ENCODE assay signal across 9 cellular contexts in the genomic region with DNA sequence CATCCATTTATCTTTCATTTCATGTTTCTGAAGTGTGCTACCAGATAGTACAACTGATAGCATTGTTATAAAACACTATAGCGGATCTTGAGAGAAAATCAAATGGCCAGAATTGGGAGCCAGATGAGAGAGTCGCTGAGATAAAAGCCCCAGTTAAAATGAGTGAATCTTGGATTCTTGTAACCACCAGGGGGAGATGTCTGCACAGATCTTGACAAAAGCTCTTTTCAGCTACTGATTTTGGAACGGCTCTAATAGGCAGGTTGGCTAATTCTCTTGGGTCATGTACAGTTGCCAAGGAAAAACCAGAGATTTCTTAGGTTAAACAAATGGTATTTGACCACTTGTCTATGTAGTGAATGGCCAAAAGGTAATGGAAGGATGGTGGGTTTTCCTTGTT. TPM values are rescaled to one million over a fixed set of nuclear protein-coding genes. Genes with fewer than 3 reads are reported as not detected.
A peak's percentile ranks its signal among the peaks of the same experiment; 100 is the strongest.
DNase-seq lines count a peak whose midpoint lies in the region; ATAC-seq, FAIRE-seq and TF ChIP-seq lines count a peak whose summit lies in the region.
"Had no signal": no experiment of that assay in that cellular context is flagged by ENCODE, and none has a peak within 500 bp of the region (broad histone marks: within the 10 kb centered on the region; RNA-seq: fewer than 3 reads in every experiment).

No MANE protein-coding gene starts in this region.

- H3K27me3 Mint-ChIP-seq in CD4-positive, alpha-beta memory T cell: no peaks in the 10 kb centered on the region

- in situ Hi-C loops in GM13977 (cut with MboI; ENCODE audit: low pct_unique_long_range_greater_than_20kb, low sequenced_read_pairs, unreplicated experiment): no loop called here
- in situ Hi-C loops in GM12878 (cut with MboI): loop anchor here (5.0 kb wide), 1 partner anchor 41 kb away; no protein-coding TSS in a partner anchor

- CTCF ChIA-PET in CD4-positive, alpha-beta memory T cell (lab: Charles Lee; ENCODE audit: partially characterized antibody): interaction anchor here (0.8 to 10.3 kb wide), 12 partner anchors 10 to 181 kb away, joined by 3 to 148 read pairs (median 4); no protein-coding TSS in a partner anchor
- CTCF ChIA-PET in GM12878 (lab: Yijun Ruan, JAX): interaction anchor here (0.6 to 8.5 kb wide), 27 partner anchors 9 to 727 kb away, joined by 3 to 239 read pairs (median 4); no protein-coding TSS in a partner anchor

- SMC1A ChIA-PET in GM12878 (lab: Charles Lee; ENCODE audit: uncharacterized antibody, unreplicated experiment): interaction anchor here (0.6 to 8.7 kb wide), 23 partner anchors 10 to 196 kb away, joined by 3 to 154 read pairs (median 4); no protein-coding TSS in a partner anchor

- no peaks in the 10 kb centered on the region for H3K4me1 ChIP-seq in CD4-positive, alpha-beta memory T cell (ENCODE audit: insufficient read depth, low read length)
- no peaks in the 10 kb centered on the region for H3K4me1 ChIP-seq in GM12878 (ENCODE audit: control insufficient read depth, insufficient read depth, low read length)
- no peaks in the 10 kb centered on the region for H3K4me1 ChIP-seq in smooth muscle cell (ENCODE audit: low read depth)

- H3K4me3 ChIP-seq in CD4-positive, alpha-beta memory T cell (ENCODE audit: low read length in 2 of 2): no peak overlapping the region
- no peak overlapping the region for H3K4me3 ChIP-seq in GM12878
- no peak overlapping the region for H3K4me3 ChIP-seq in smooth muscle cell

- RAD21 ChIA-PET in GM12878 (lab: Charles Lee; ENCODE audit: unreplicated experiment): interaction anchor here (0.9 to 12.9 kb wide), 10 partner anchors 10 to 250 kb away, joined by 3 to 166 read pairs (median 4); no protein-coding TSS in a partner anchor

- TF ChIP-seq EP300 in GM12878 (IDR thresholded peaks at IDR 0.05; ENCODE audit: borderline replicate concordance in 1 of 2, control insufficient read depth in 1 of 2, low read depth in 2 of 2, low read length in 2 of 2): no peak

- POLR2A ChIA-PET in CD4-positive, alpha-beta memory T cell (lab: Charles Lee; ENCODE audit: partially characterized antibody): interaction anchor here (1.0 to 2.3 kb wide), 3 partner anchors 138 to 198 kb away, joined by 3 to 8 read pairs (median 5); a partner anchor contains a TSS
- POLR2A ChIA-PET in GM12878 (lab: Charles Lee): interaction anchor here (1.1 kb wide), 1 partner anchor 173 kb away, joined by 3 read pairs; no protein-coding TSS in a partner anchor

- H3K36me3 ChIP-seq in CD4-positive, alpha-beta memory T cell (ENCODE audit: insufficient read depth, low read length): peaks cover 27% of the 10 kb centered on the region
- H3K36me3 ChIP-seq in GM12878 (ENCODE audit: control insufficient read depth in 2 of 2, insufficient read depth in 2 of 2, low read length in 1 of 2) (0 out of 4 replicates have a peak, but pooled peaks cover 0 to 3% of the 10 kb centered on the region in 2 experiments), smooth muscle cell (ENCODE audit: low read depth) (no peaks in the 10 kb centered on the region)

- ATAC-seq in GM12878 (peak; percentile 89), GM18858 (IDR thresholded peaks at IDR 0.05; ENCODE audit: unreplicated experiment) (no peak)

- H3F3A ChIP-seq in smooth muscle cell (ENCODE audit: low read depth): no peaks in the 10 kb centered on the region

- H3K27ac Mint-ChIP-seq in CD4-positive, alpha-beta memory T cell: peak overlapping the region in 5 of 7 donors; percentile 23 to 59 (median 31)
- H3K27ac Mint-ChIP-seq: T-helper 1 cell treated with Interleukin-12 subunit alpha and Interleukin-12 subunit beta and Interleukin-4 antibody, amounts not matched to agents 30 μg/mL and 1 μg/mL, for 36 hours had no signal

- peaks cover 0 to 17% (median 5%) of the 10 kb centered on the region in 4 donors for H3K4me1 Mint-ChIP-seq in CD4-positive, alpha-beta memory T cell

- no peaks in the 10 kb centered on the region for H3K9me3 ChIP-seq in CD4-positive, alpha-beta memory T cell (ENCODE audit: control insufficient read depth in 1 of 2, low read length in 2 of 2)
- H3K9me3 ChIP-seq in GM12878 (replicated peaks; ENCODE audit: control insufficient read depth, insufficient read depth, low read length) (no peaks in the 10 kb centered on the region), smooth muscle cell (replicated peaks; ENCODE audit: low read depth) (no peaks in the 10 kb centered on the region)

- intact Hi-C loops in CD4-positive, alpha-beta memory T cell (cut with micrococcal nuclease): loop anchor here (1.0 to 10.0 kb wide), 5 partner anchors 40 to 477 kb away; a partner anchor contains a TSS
- intact Hi-C loops in GM12878 (cut with micrococcal nuclease; ENCODE audit: unreplicated experiment): loop anchor here (1.0 to 5.0 kb wide), 3 partner anchors 115 to 266 kb away; a partner anchor contains a TSS

- H4K20me1 ChIP-seq in GM12878 (ENCODE audit: control insufficient read depth, insufficient read depth) (no peaks in the 10 kb centered on the region), smooth muscle cell (ENCODE audit: low read depth) (no peaks in the 10 kb centered on the region)

- peak in 4 of 5 donors; percentile 42 to 58 (median 46) for DNase-seq in CD4-positive, alpha-beta memory T cell
- DNase-seq in GM13977 (ENCODE audit: low spot score): peak; percentile 32
- peak; percentile 17 for DNase-seq in NCI-H345 (lab: John Stamatoyannopoulos, UW)
- no peak for DNase-seq in GM12878 (ENCODE audit: low read depth, low spot score)
- peak; percentile 53 for DNase-seq in iPS DF 4.7 (ENCODE audit: extremely low read depth, low spot score)
- no peak for DNase-seq in smooth muscle cell (lab: John Stamatoyannopoulos, UW; ENCODE audit: unreplicated experiment)
- DNase-seq in activated CD4-positive, alpha-beta T cell treated with anti-CD3 and anti-CD28 coated beads, Interleukin-2, amount 50 U/mL, for 4 hours: no peak

- 24% methylated on average over 3 of the region's 3 CpGs for WGBS in GM12878 (ENCODE audit: insufficient coverage, insufficient replicate concordance, low lambda C conversion rate, missing lambda C conversion rate)
- 40% methylated on average over 3 of the region's 3 CpGs for WGBS in smooth muscle cell (ENCODE audit: low lambda C conversion rate)

- TF ChIP-seq POLR2A in GM12878 (IDR thresholded peaks at IDR 0.05; ENCODE audit: low read depth, low read length): no peak

- no peaks in the 10 kb centered on the region for H3K9me3 Mint-ChIP-seq in CD4-positive, alpha-beta memory T cell
- H3K9me3 Mint-ChIP-seq: T-helper 1 cell treated with Interleukin-12 subunit alpha and Interleukin-12 subunit beta and Interleukin-4 antibody, amounts not matched to agents 30 μg/mL and 1 μg/mL, for 36 hours had no signal

- H2AFZ ChIP-seq in GM12878 (ENCODE audit: control insufficient read depth, low read depth, low read length) (no peak overlapping the region), smooth muscle cell (ENCODE audit: low read depth) (no peak overlapping the region)

- TF ChIP-seq RAD21 in GM12878 (IDR thresholded peaks at IDR 0.05; ENCODE audit: insufficient read depth, low read depth, low read length): peak; percentile 94

- BruUV-seq in GM12878 (replicated peaks; lab: Mats Ljungman, UMichigan): no TSS peak

- H3K27me3 ChIP-seq in CD4-positive, alpha-beta memory T cell (ENCODE audit: insufficient read depth, low read length): no peaks in the 10 kb centered on the region
- H3K27me3 ChIP-seq in GM12878 (replicated peaks in 1 of 2; ENCODE audit: control insufficient read depth in 2 of 2, insufficient read depth in 2 of 2, low read length in 1 of 2): no peaks in the 10 kb centered on the region
- H3K27me3 ChIP-seq in smooth muscle cell (ENCODE audit: low read depth): no peaks in the 10 kb centered on the region

- TF ChIP-seq CTCF in GM13977 (IDR thresholded peaks at IDR 0.05; ENCODE audit: extremely low read depth, insufficient read depth, missing control alignments) (peak; percentile 63), GM12878 (IDR thresholded peaks at IDR 0.05 in 2 of 3, conservative IDR thresholded peaks at IDR 0.05 in 1 of 3; ENCODE audit: control insufficient read depth in 2 of 3, extremely low read depth in 1 of 3, insufficient read depth in 1 of 3, low read depth in 3 of 3, low read length in 3 of 3) (peak; percentile 58 to 72 (median 71); a peak in 5 of 6 replicates), smooth muscle cell (IDR thresholded peaks at IDR 0.05; ENCODE audit: borderline replicate concordance, insufficient read depth, poor library complexity, severe bottlenecking) (peak; percentile 78)

- H3K9ac ChIP-seq in GM12878 (ENCODE audit: control insufficient read depth, insufficient read depth, low read length) (no peak overlapping the region), smooth muscle cell (ENCODE audit: low read depth) (no peak overlapping the region)

- H3K27ac ChIP-seq in CD4-positive, alpha-beta memory T cell (ENCODE audit: low read depth, low read length): no peak overlapping the region
- H3K27ac ChIP-seq in GM12878 (ENCODE audit: control insufficient read depth, insufficient read depth) (no peak overlapping the region), smooth muscle cell (ENCODE audit: low read depth) (no peak overlapping the region)

- H3K4me2 ChIP-seq in GM12878 (ENCODE audit: control insufficient read depth, insufficient read depth): no peak overlapping the region
- no peak overlapping the region for H3K4me2 ChIP-seq in smooth muscle cell

- H3K79me2 ChIP-seq in GM12878 (ENCODE audit: control insufficient read depth, insufficient read depth, low read length) (no peaks in the 10 kb centered on the region), smooth muscle cell (ENCODE audit: low read depth) (no peaks in the 10 kb centered on the region)

- FAIRE-seq in GM12878 (lab: Jason Lieb, UNC): peak; percentile 54

- no peak overlapping the region for H3K4me3 Mint-ChIP-seq in CD4-positive, alpha-beta memory T cell
- H3K4me3 Mint-ChIP-seq: T-helper 1 cell treated with Interleukin-12 subunit alpha and Interleukin-12 subunit beta and Interleukin-4 antibody, amounts not matched to agents 30 μg/mL and 1 μg/mL, for 36 hours had no signal

- H3K36me3 Mint-ChIP-seq in CD4-positive, alpha-beta memory T cell: peaks cover 74 to 77% of the 10 kb centered on the region in 2 donors

RNA-seq across cellular contexts. Expression of a gene that starts 21.7 kb away (rescaled TPM):
- total RNA-seq in CD4-positive, alpha-beta memory T cell: not detected
- under 1 TPM; 0.50 to 1.00 TPM for polyA plus RNA-seq in CD4-positive, alpha-beta memory T cell
- total RNA-seq in GM12878 (2013; cell fraction: nucleolus; rRNA removed): 0.46 TPM in 1 of 2 replicates, not detected in the other
- total RNA-seq in GM12878 (2014; rRNA removed) (not detected in 2 replicates), GM12878 (2014; rRNA removed; fragmentation: Illumina TruSeq; extraction: Trizol) (not detected in 2 replicates), GM12878 (2021) (not detected in 2 replicates), smooth muscle cell (0.31 and 1.4 TPM in 2 replicates)
- 0.07 TPM for polyA plus RNA-seq in GM12878 (2011; ENCODE audit: low read depth)
- polyA plus RNA-seq in GM12878 (2011; rRNA removed) (0.08 and 0.09 TPM in 2 replicates), GM12878 (2014; fragmentation: Illumina TruSeq; extraction: Trizol) (0.04 TPM in 1 of 2 replicates, not detected in the other), GM12878 (2014; fragmentation: Nextera tagmentation; extraction: Ambion mirVana) (under 1 TPM in 1 of 2 experiments, not detected in 1; 0.03 TPM), GM12878 (2014; rRNA removed) (0.11 TPM in 1 of 2 replicates, not detected in the other), GM12878 (2016; fragmentation: Nextera tagmentation; extraction: Ambion mirVana) (under 1 TPM; 0.15 to 0.24 TPM), smooth muscle cell (0.45 TPM in 1 of 2 replicates, not detected in the other)
- 0.06 TPM in 1 of 2 replicates, not detected in the other for polyA plus RNA-seq in GM12878 (2011; cell fraction: cytosol; rRNA removed)
- polyA plus RNA-seq in GM12878 (2011; cell fraction: nucleus; rRNA removed): 0.10 TPM in 2 replicates
- 0.07 TPM in 1 of 2 replicates, not detected in the other for polyA plus RNA-seq in GM12878 (2012)
- polyA minus RNA-seq in GM12878 (2011; rRNA and poly(A)+ RNA removed): not detected in 2 replicates
- not detected in 2 replicates for polyA minus RNA-seq in GM12878 (2011; cell fraction: cytosol; rRNA and poly(A)+ RNA removed)
- polyA minus RNA-seq in GM12878 (2011; cell fraction: nucleus; rRNA and poly(A)+ RNA removed): not detected in 2 replicates

Comparison
In these comparisons a context has a peak if more than half of its experiments do, and no peak if none do; other contexts are left out.
1. DNase-seq: peak in CD4-positive, alpha-beta memory T cell (4 of 5), GM13977 (single experiment), NCI-H345 (single experiment) and iPS DF 4.7 (single experiment); none in GM12878 (single experiment), smooth muscle cell (single experiment) and activated CD4-positive, alpha-beta T cell treated with anti-CD3 and anti-CD28 coated beads, Interleukin-2, amount 50 U/mL, for 4 hours (0 of 2).
2. Peak in every context shown above with its lines, with median percentiles within 50 percentile points of each other: CTCF ChIP-seq.